Comparison of ENCODE assay signal across 1 cellular context in the genomic region with DNA sequence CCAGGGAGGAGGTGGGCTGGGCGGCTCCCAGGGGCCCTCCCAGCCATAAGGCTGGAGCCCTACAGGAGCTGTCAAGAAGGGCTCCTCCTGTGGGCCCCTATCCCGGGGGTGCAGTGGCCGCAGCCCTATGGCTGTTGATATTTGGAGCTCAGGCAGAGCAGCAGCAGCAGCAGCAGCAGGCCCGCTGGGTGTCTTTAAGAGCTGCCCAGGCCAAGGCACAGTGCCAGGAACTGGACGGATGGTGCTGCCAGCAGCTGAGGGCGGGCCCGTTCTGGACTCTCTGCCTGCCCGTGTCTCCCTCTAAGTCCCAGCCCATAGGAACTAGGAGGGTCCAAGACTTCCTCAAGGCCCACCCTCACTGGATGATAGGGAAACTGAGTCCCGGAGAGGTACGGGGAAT.
TF ChIP-seq lines count a peak whose summit lies in the region.

No MANE protein-coding gene starts in this region.

TF ChIP-seq in HCT116, 20 proteins besides CTCF, POLR2A, EP300 and RAD21:
- TF ChIP-seq EZH2 (IDR thresholded peaks at IDR 0.05) (no peak), CEBPB (IDR thresholded peaks at IDR 0.05; ENCODE audit: low read depth) (no peak), TCF7L2 (IDR thresholded peaks at IDR 0.05; ENCODE audit: borderline replicate concordance, extremely low read depth, insufficient read depth, insufficient read length) (no peak), SRF (IDR thresholded peaks at IDR 0.05; ENCODE audit: low read depth) (no peak), ELF1 (IDR thresholded peaks at IDR 0.05; ENCODE audit: borderline replicate concordance, low read depth) (no peak), POLR2AphosphoS5 (IDR thresholded peaks at IDR 0.05; ENCODE audit: low read depth, low read length) (no peak), EGR1 (IDR thresholded peaks at IDR 0.05; ENCODE audit: low read depth) (no peak), YY1 (IDR thresholded peaks at IDR 0.05; ENCODE audit: extremely low read depth, insufficient replicate concordance, low read depth, low read length) (no peak), JUND (IDR thresholded peaks at IDR 0.05) (no peak), ZFX (IDR thresholded peaks at IDR 0.05) (no peak), SIN3A (IDR thresholded peaks at IDR 0.05; ENCODE audit: low read depth) (no peak), ZNF274 (IDR thresholded peaks at IDR 0.05; ENCODE audit: low read depth, low read length) (no peak), CBX3 (IDR thresholded peaks at IDR 0.05; ENCODE audit: low read depth) (no peak), FOSL1 (IDR thresholded peaks at IDR 0.05; ENCODE audit: low read depth) (no peak), EZH2phosphoT487 (IDR thresholded peaks at IDR 0.05; ENCODE audit: borderline replicate concordance) (no peak)
- TF ChIP-seq, protein P1, sequence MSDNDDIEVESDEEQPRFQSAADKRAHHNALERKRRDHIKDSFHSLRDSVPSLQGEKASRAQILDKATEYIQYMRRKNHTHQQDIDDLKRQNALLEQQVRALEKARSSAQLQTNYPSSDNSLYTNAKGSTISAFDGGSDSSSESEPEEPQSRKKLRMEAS (IDR thresholded peaks at IDR 0.05): no peak
